Comparison of ENCODE assay signal across 12 cellular contexts in the genomic region with DNA sequence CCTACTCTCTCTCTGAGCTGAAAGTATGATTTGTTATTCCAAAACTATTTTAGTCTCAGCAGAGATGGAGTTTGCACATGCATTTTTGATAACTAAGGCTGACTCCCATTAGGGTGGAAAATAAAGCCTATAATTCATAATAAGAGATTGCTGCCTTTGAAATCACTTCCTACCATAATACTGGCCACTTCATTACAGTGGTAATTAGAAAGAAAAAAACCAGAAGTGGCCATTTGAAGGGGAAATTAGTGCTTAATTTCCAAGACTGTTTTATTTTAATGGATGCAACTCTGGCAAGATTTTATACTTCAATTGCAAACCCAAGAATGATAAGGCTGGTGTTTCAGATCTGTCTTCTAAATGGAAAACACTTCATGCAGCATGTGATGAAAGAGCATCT.
"Had no signal": no experiment of that assay in that cellular context is flagged by ENCODE, and none has a peak within 500 bp of the region (broad histone marks: within the 10 kb centered on the region; RNA-seq: fewer than 3 reads in every experiment).

No MANE protein-coding gene starts in this region.

- ATAC-seq: activated naive CD4-positive, alpha-beta T cell treated with anti-CD3 and anti-CD28 coated beads, Interleukin-2, amount 50 U/mL, for 72 hours; activated T-cell treated with anti-CD3 and anti-CD28 coated beads, Interleukin-2, amount 50 U/mL, for 72 hours; body of pancreas had no signal

- H3K27me3 Mint-ChIP-seq: memory B cell had no signal

- H3K4me3 Mint-ChIP-seq: activated T-cell treated with anti-CD3 and anti-CD28 coated beads, Interleukin-2, amount 50 U/mL, for 72 hours; memory B cell; nephron; T-helper 2 cell treated with Interferon-gamma antibody and Interleukin-4, amounts not matched to agents 5 μg/mL and 100 μg/mL, for 36 hours had no signal

- DNase-seq: activated CD4-positive, alpha-beta T cell treated with anti-CD3 and anti-CD28 coated beads for 48 hours; activated CD4-positive, CD25-positive, alpha-beta regulatory T cell; activated effector memory CD4-positive, alpha-beta T cell treated with anti-CD3 and anti-CD28 coated beads, Interleukin-2, amount 50 U/mL, for 16 hours; activated T-cell treated with anti-CD3 and anti-CD28 coated beads, Interleukin-2, amount 50 U/mL, for 72 hours; body of pancreas; dorsolateral prefrontal cortex; occipital lobe; retina had no signal

- H3K9me3 Mint-ChIP-seq: memory B cell; nephron; T-helper 2 cell treated with Interferon-gamma antibody and Interleukin-4, amounts not matched to agents 5 μg/mL and 100 μg/mL, for 36 hours had no signal

- H3K27ac Mint-ChIP-seq: activated naive CD4-positive, alpha-beta T cell treated with anti-CD3 and anti-CD28 coated beads, Interleukin-2, amount 50 U/mL, for 72 hours; activated T-cell treated with anti-CD3 and anti-CD28 coated beads, Interleukin-2, amount 50 U/mL, for 72 hours; memory B cell; nephron; T-helper 2 cell treated with Interferon-gamma antibody and Interleukin-4, amounts not matched to agents 5 μg/mL and 100 μg/mL, for 36 hours had no signal

- H3K4me1 Mint-ChIP-seq: memory B cell, nephron had no signal
